27 cellular contexts compared by ENCODE assay signal in the genomic region with DNA sequence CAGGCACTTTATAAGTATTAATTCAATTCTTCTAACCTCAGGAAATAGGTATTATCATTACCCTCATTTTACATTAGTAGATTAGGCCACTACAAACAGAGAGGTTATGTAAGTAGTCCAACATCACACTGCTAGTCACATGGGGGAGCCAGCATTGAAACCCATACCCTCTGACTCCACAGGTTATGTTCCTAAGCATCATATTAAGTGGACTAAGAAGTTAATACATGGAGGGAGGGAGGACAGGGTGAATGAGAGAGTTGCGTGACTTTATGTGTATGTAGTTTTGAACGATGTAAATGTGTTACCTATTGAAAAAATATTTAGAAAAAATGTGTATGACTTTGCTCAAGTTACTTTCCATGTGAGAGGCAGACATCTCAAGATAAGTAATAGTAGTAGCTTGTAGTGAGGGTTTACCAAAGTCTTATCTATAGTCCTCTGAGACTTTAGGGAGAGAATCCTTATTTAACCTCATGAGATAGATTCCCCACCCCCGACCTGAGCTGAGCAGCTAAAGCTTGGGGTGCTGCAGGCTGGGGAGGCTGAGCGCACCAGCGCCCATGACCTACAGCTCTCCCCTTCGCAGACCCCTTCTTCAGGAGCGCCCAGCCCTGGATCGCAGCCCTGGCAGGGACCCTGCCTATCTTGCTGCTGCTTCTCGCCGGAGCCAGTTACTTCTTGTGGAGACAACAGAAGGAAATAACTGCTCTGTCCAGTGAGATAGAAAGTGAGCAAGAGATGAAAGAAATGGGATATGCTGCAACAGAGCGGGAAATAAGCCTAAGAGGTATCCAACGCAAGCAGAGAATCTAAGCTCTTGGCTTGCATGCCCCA.
"Had no signal": no experiment of that assay in that cellular context is flagged by ENCODE, and none has a peak within 500 bp of the region (broad histone marks: within the 10 kb centered on the region; RNA-seq: fewer than 3 reads in every experiment).

No MANE protein-coding gene starts in this region.

- H3K4me3 ChIP-seq: coronary artery, dorsolateral prefrontal cortex, gastroesophageal sphincter, hepatocyte, neural progenitor cell, psoas muscle, sigmoid colon, uterus had no signal

- H3K27me3 Mint-ChIP-seq: type B pancreatic cell had no signal

- DNase-seq: activated CD4-positive, alpha-beta T cell treated with anti-CD3 and anti-CD28 coated beads for 4 hours; activated CD4-positive, alpha-beta T cell treated with anti-CD3 and anti-CD28 coated beads, Interleukin-2, amount 50 U/mL, for 4 hours; activated CD8-positive, alpha-beta memory T cell treated with anti-CD3 and anti-CD28 coated beads, Interleukin-2, amount 50 U/mL, for 48 hours; activated naive CD4-positive, alpha-beta T cell; activated T-cell treated with anti-CD3 and anti-CD28 coated beads, Interleukin-2, amount 50 U/mL, for 48 hours; anterior cingulate cortex; cerebellar nuclear complex; dorsolateral prefrontal cortex; effector memory CD4-positive, alpha-beta T cell; left cardiac atrium; left ventricle myocardium superior; mammary epithelial cell; occipital lobe; psoas muscle; sigmoid colon; small intestine; stimulated activated CD4-positive, alpha-beta T cell treated with anti-CD3 and anti-CD28 coated beads, Interleukin-2, amount 100 ng/mL, for 24 hours; stimulated activated naive CD4-positive, alpha-beta T cell; T-helper 9 cell; uterus had no signal

- H3K9me3 Mint-ChIP-seq: neural progenitor cell, type B pancreatic cell had no signal

- H3K27ac ChIP-seq: coronary artery, dorsolateral prefrontal cortex, gastroesophageal sphincter, hepatocyte, neural progenitor cell, parathyroid adenoma, psoas muscle, sigmoid colon, uterus, VCaP had no signal

- H3K36me3 Mint-ChIP-seq: neural progenitor cell had no signal

- H3K27ac Mint-ChIP-seq: neural progenitor cell, type B pancreatic cell had no signal

- H3K36me3 ChIP-seq: neural progenitor cell, uterus had no signal

- ATAC-seq: gastroesophageal sphincter, left cardiac atrium, left ventricle myocardium superior, psoas muscle had no signal

- H3K4me3 Mint-ChIP-seq: neural progenitor cell, type B pancreatic cell had no signal

- H3K27me3 ChIP-seq: dorsolateral prefrontal cortex, gastroesophageal sphincter, hepatocyte, neural progenitor cell, sigmoid colon, uterus had no signal

- H3K9me3 ChIP-seq: gastroesophageal sphincter, psoas muscle, sigmoid colon, uterus had no signal

- H3K4me1 ChIP-seq: gastroesophageal sphincter, neural progenitor cell, parathyroid adenoma, psoas muscle, sigmoid colon, uterus had no signal
